Comparison of ENCODE assay signal across 12 cellular contexts in the genomic region with DNA sequence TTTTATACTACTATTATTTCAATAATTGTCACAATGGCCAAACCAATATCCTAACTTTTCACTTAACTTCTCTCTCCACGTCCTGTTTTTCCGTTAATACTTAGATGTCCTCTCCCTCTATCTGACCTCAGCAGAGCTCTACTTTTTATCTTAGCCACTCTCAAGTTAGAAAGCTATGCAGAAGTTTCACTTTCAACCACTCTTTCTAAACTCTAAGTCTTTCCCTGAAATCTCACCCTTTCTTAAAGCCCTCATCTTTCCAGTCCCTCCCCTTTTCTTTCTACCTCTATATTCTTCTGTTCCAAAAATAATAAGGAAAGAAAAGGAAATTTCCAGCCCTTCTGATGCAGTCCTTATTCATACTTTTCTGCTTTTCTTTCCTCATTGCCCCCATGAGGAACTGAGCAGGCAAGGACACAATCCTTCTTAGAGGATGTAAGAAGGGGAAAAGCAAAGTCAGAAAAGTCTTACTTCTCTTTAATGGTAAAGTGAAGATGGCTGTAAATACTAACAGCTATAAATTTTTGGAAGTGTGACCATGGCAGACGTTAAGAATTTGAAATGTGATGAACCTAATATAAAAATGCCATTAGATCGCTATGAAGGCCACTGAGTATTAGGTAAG.
DNase-seq lines count a peak whose midpoint lies in the region; ATAC-seq and TF ChIP-seq lines count a peak whose summit lies in the region.
"Had no signal": no experiment of that assay in that cellular context is flagged by ENCODE, and none has a peak within 500 bp of the region (broad histone marks: within the 10 kb centered on the region; RNA-seq: fewer than 3 reads in every experiment).

No MANE protein-coding gene starts in this region.

- DNase-seq in GM10266 (ENCODE audit: extremely low spot score) = peak; percentile 8
- DNase-seq in MV-4-11 (lab: John Stamatoyannopoulos, UW) = peak; percentile 75
- DNase-seq in kidney tubule cell (ENCODE audit: low spot score) = no peak
- DNase-seq in activated T-cell treated with anti-CD3 and anti-CD28 coated beads, Interleukin-2, amount 50 U/mL, for 1 hour = no peak
- DNase-seq in central memory CD4-positive, alpha-beta T cell = no peak
- DNase-seq in NCI-H1105 (lab: John Stamatoyannopoulos, UW) = no peak
- DNase-seq: ACHN, Kasumi-1, posterior cingulate gyrus, T1000 had no signal

- ATAC-seq in GM19395 (IDR thresholded peaks at IDR 0.05; ENCODE audit: unreplicated experiment) (peak; percentile 87), HG02642 (IDR thresholded peaks at IDR 0.05; ENCODE audit: poor library complexity, unreplicated experiment) (peak; percentile 58)

- TF ChIP-seq CTCF in GM10266 (IDR thresholded peaks at IDR 0.05; ENCODE audit: control insufficient read depth, insufficient read depth, low read depth, missing control alignments) = no peak

Comparison
In these comparisons a context has a peak if more than half of its experiments do, and no peak if none do; other contexts are left out.
1. DNase-seq: peak in GM10266 (single experiment) and MV-4-11 (single experiment); none in kidney tubule cell (single experiment), activated T-cell treated with anti-CD3 and anti-CD28 coated beads, Interleukin-2, amount 50 U/mL, for 1 hour (single experiment), central memory CD4-positive, alpha-beta T cell (single experiment) and NCI-H1105 (single experiment).